ENCODE assay signal across 8 cellular contexts in genomic region chr1:24742090-24742938, GRCh38. TPM values are rescaled to one million over a fixed set of nuclear protein-coding genes. Genes with fewer than 3 reads are reported as not detected.
DNase-seq lines count a peak whose midpoint lies in the region; ATAC-seq, FAIRE-seq and TF ChIP-seq lines count a peak whose summit lies in the region.

No MANE protein-coding gene starts in this region.

- no peaks in the 10 kb centered on the region for H3K9me2 ChIP-seq in OCI-LY1 (ENCODE audit: low read depth, low read length)

- no peak overlapping the region for H2AFZ ChIP-seq in OCI-LY1 (ENCODE audit: low read length)

- no peak overlapping the region; the same call in 1 of the 2 replicates for H3K9ac ChIP-seq in OCI-LY1 (ENCODE audit: low read length)
- H3K9ac ChIP-seq in endodermal cell (ENCODE audit: extremely low read depth, low read length, poor library complexity, severe bottlenecking) = no peak overlapping the region

- ATAC-seq in GM19452 (IDR thresholded peaks at IDR 0.05; ENCODE audit: unreplicated experiment) (no peak), HG02623 (IDR thresholded peaks at IDR 0.05; ENCODE audit: unreplicated experiment) (no peak)

- TF ChIP-seq CTCF in OCI-LY1 (IDR thresholded peaks at IDR 0.05; ENCODE audit: low read length) (no peak), endodermal cell (conservative IDR thresholded peaks at IDR 0.05) (no peak), GM10266 (IDR thresholded peaks at IDR 0.05; ENCODE audit: control insufficient read depth, insufficient read depth, low read depth, missing control alignments) (no peak)

- no peaks in the 10 kb centered on the region for H3K9me3 Mint-ChIP-seq in endodermal cell

- H3F3A ChIP-seq in OCI-LY1 (ENCODE audit: insufficient read depth, low read length) = 0 out of 2 replicates have a peak, but pooled peaks cover 4% of the 10 kb centered on the region

- H3K4me2 ChIP-seq in OCI-LY1 (ENCODE audit: low read length) = peak overlapping the region; percentile 2; the same call in 1 of the 2 replicates

- H3K4me1 Mint-ChIP-seq in endodermal cell = peaks cover 20% of the 10 kb centered on the region

- H3K4me3 ChIP-seq in OCI-LY1 (ENCODE audit: low read depth, low read length, poor library complexity, severe bottlenecking) (no peak overlapping the region), endodermal cell (ENCODE audit: low read length) (no peak overlapping the region), skeletal muscle cell (ENCODE audit: low read depth, low read length) (no peak overlapping the region)

- WGBS in endodermal cell (ENCODE audit: insufficient coverage in 1 of 2, insufficient read length in 1 of 2), 2 experiments = 79 to 80% methylated on average over 6 to 9 of the region's 9 CpGs

- H3K9me3 ChIP-seq in OCI-LY1 (ENCODE audit: low read length) = no peaks in the 10 kb centered on the region
- H3K9me3 ChIP-seq in endodermal cell (ENCODE audit: control insufficient read depth, low read length) = no peaks in the 10 kb centered on the region

- no peaks in the 10 kb centered on the region for H3K27me3 Mint-ChIP-seq in endodermal cell (ENCODE audit: insufficient read depth)

- H3K27me3 ChIP-seq in OCI-LY1 (ENCODE audit: insufficient read depth, low read length) (no peaks in the 10 kb centered on the region), endodermal cell (ENCODE audit: control insufficient read depth, insufficient read depth, low read length, poor library complexity, severe bottlenecking) (no peaks in the 10 kb centered on the region)

- FAIRE-seq in GM18507 (lab: Jason Lieb, UNC) = peak; percentile 74

- H3K36me3 ChIP-seq in OCI-LY1 (ENCODE audit: insufficient read depth, low read length) = no peaks in the 10 kb centered on the region
- no peaks in the 10 kb centered on the region for H3K36me3 ChIP-seq in endodermal cell (ENCODE audit: control insufficient read depth, insufficient read depth, low read length)

- H3K36me3 Mint-ChIP-seq in endodermal cell (ENCODE audit: low read depth) = peaks cover 2% of the 10 kb centered on the region

- no peak overlapping the region for H3K4me3 Mint-ChIP-seq in endodermal cell

- peak overlapping the region; percentile 70 for H3K27ac Mint-ChIP-seq in endodermal cell

- no peaks in the 10 kb centered on the region for H4K20me1 ChIP-seq in OCI-LY1 (ENCODE audit: insufficient read depth, low read length)

- peaks cover 13% of the 10 kb centered on the region for H3K79me2 ChIP-seq in OCI-LY1 (ENCODE audit: insufficient read depth, low read length)

- H3K27ac ChIP-seq in OCI-LY1 (ENCODE audit: low read depth, low read length, poor library complexity, severe bottlenecking) (peak overlapping the region; percentile 91), endodermal cell (ENCODE audit: low read depth, low read length) (no peak overlapping the region)

- DNase-seq in GM18507 (ENCODE audit: extremely low spot score, insufficient read length, low read depth) (no peak), endodermal cell (peak; percentile 87), skeletal muscle cell (ENCODE audit: low read depth) (peak; percentile 72), GM10266 (ENCODE audit: extremely low spot score) (no peak)
- DNase-seq in activated CD8-positive, alpha-beta memory T cell treated with anti-CD3 and anti-CD28 coated beads for 24 hours = no peak

- H3K4me1 ChIP-seq in OCI-LY1 (ENCODE audit: insufficient read depth, low read length, severe bottlenecking) (peaks cover 34% of the 10 kb centered on the region), endodermal cell (ENCODE audit: control insufficient read depth, insufficient read depth, low read length) (no peaks in the 10 kb centered on the region)

RNA-seq across cellular contexts. Expression of gene CLIC4, which starts 2.9 kb away (rescaled TPM):
- total RNA-seq in endodermal cell = 100 to 1,000 TPM; 119 to 146 TPM
- polyA plus RNA-seq in endodermal cell (2013, experiment 1 of 2) = 182 TPM
- 170 TPM for polyA plus RNA-seq in endodermal cell (2013, experiment 2 of 2)

Comparison
In these comparisons a context has a peak if more than half of its experiments do, and no peak if none do; other contexts are left out.
1. DNase-seq: peak in endodermal cell (single experiment) and skeletal muscle cell (single experiment); none in GM18507 (single experiment), GM10266 (single experiment) and activated CD8-positive, alpha-beta memory T cell treated with anti-CD3 and anti-CD28 coated beads for 24 hours (single experiment).